In the genomic region with DNA sequence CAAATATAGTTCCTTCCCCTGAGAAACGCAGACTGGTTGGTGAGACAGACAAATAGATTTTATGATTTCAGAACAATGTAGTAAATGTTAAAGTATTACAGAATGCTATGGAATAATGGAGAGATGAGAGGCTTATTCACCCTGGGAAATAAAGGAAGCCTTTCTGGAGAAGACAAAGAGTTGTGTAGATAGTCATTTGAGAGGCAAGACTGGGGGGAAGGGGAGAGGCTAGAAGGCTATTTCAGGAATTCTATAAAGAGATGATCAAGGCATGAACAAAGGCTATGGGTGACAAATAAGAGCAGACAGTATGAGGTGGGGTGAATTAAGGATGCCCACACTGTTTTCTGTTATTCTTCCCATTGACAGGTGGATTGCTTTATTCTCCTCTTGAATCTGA, we compare ENCODE assay signal across 23 cellular contexts.
"Had no signal": no experiment of that assay in that cellular context is flagged by ENCODE, and none has a peak within 500 bp of the region (broad histone marks: within the 10 kb centered on the region; RNA-seq: fewer than 3 reads in every experiment).

No MANE protein-coding gene starts in this region.

- H3K27ac Mint-ChIP-seq: dendritic cell treated with granulocyte-macrophage colony-stimulating factor and Interleukin-4, amounts not matched to agents 40 ng/mL and 50 ng/mL, for 4 days; endodermal cell; naive thymus-derived CD4-positive, alpha-beta T cell; nephron progenitor cell had no signal

- H3K9me3 ChIP-seq: gastrocnemius medialis, left ventricle myocardium inferior, lower lobe of right lung, neutrophil, right atrium auricular region, sigmoid colon, stomach, suprapubic skin, tibial artery, upper lobe of left lung, uterus had no signal

- H3K4me1 ChIP-seq: gastrocnemius medialis, left ventricle myocardium inferior, lower lobe of right lung, right atrium auricular region, sigmoid colon, stomach, suprapubic skin, tibial artery, upper lobe of left lung, uterus had no signal

- H3K4me3 Mint-ChIP-seq: central memory CD8-positive, alpha-beta T cell; dendritic cell treated with granulocyte-macrophage colony-stimulating factor and Interleukin-4, amounts not matched to agents 40 ng/mL and 50 ng/mL, for 4 days; endodermal cell; naive thymus-derived CD4-positive, alpha-beta T cell; nephron progenitor cell had no signal

- H3K27ac ChIP-seq: gastrocnemius medialis, left ventricle myocardium inferior, lower lobe of right lung, neutrophil, right atrium auricular region, sigmoid colon, skin epidermis, stomach, suprapubic skin, tibial artery, upper lobe of left lung, uterus had no signal

- H3K4me3 ChIP-seq: gastrocnemius medialis, left ventricle myocardium inferior, lower lobe of right lung, right atrium auricular region, sigmoid colon, skin epidermis, stomach, suprapubic skin, tibial artery, upper lobe of left lung, uterus had no signal

- H3K4me1 Mint-ChIP-seq: central memory CD8-positive, alpha-beta T cell; endodermal cell; naive thymus-derived CD4-positive, alpha-beta T cell had no signal

- H3K27me3 ChIP-seq: gastrocnemius medialis, neutrophil, right atrium auricular region, sigmoid colon, stomach, suprapubic skin, tibial artery, upper lobe of left lung, uterus had no signal

- ATAC-seq: gastrocnemius medialis; left cardiac atrium; lower lobe of right lung; naive thymus-derived CD4-positive, alpha-beta T cell had no signal

- H3K27me3 Mint-ChIP-seq: dendritic cell treated with granulocyte-macrophage colony-stimulating factor and Interleukin-4, amounts not matched to agents 40 ng/mL and 50 ng/mL, for 4 days had no signal

- DNase-seq: effector CD4-positive, alpha-beta T cell; endodermal cell; gastrocnemius medialis; glutamatergic neuron; left cardiac atrium; left ventricle myocardium inferior; lower lobe of right lung; mesenchymal stem cell; naive thymus-derived CD4-positive, alpha-beta T cell; nephron progenitor cell; posterior cingulate gyrus; sigmoid colon; stimulated activated naive CD4-positive, alpha-beta T cell; stomach; tibial artery; upper lobe of left lung; uterus had no signal

- H3K36me3 Mint-ChIP-seq: naive thymus-derived CD4-positive, alpha-beta T cell had no signal

- H3K9me3 Mint-ChIP-seq: dendritic cell treated with granulocyte-macrophage colony-stimulating factor and Interleukin-4, amounts not matched to agents 40 ng/mL and 50 ng/mL, for 4 days had no signal

- H3K36me3 ChIP-seq: gastrocnemius medialis, left ventricle myocardium inferior, lower lobe of right lung, neutrophil, right atrium auricular region, sigmoid colon, stomach, suprapubic skin, tibial artery, upper lobe of left lung, uterus had no signal
